Comparison of ENCODE assay signal across 23 cellular contexts in genomic region chr6:48825501-48826317, GRCh38.
DNase-seq lines count a peak whose midpoint lies in the region; ATAC-seq and TF ChIP-seq lines count a peak whose summit lies in the region.
"Had no signal": no experiment of that assay in that cellular context is flagged by ENCODE, and none has a peak within 500 bp of the region (broad histone marks: within the 10 kb centered on the region; RNA-seq: fewer than 3 reads in every experiment).

No MANE protein-coding gene starts in this region.

- H3K4me1 Mint-ChIP-seq in MCF 10A (ENCODE audit: insufficient read depth, unreplicated experiment) = peaks cover 29% of the 10 kb centered on the region
- H3K4me1 Mint-ChIP-seq: CD4-positive, alpha-beta memory T cell; central memory CD8-positive, alpha-beta T cell; stimulated activated effector memory CD8-positive, alpha-beta T cell treated with anti-CD3 and anti-CD28 coated beads, Interleukin-12 subunit alpha, Interleukin-12 subunit beta, amount 100 ng/mL, for 72 hours had no signal

- H3K9me3 Mint-ChIP-seq in MCF 10A (ENCODE audit: unreplicated experiment) = no peaks in the 10 kb centered on the region

- H3K4me3 Mint-ChIP-seq in MCF 10A (ENCODE audit: unreplicated experiment) = peak overlapping the region; percentile 69
- H3K4me3 Mint-ChIP-seq: activated naive CD8-positive, alpha-beta T cell; CD4-positive, alpha-beta memory T cell; central memory CD8-positive, alpha-beta T cell; stimulated activated effector memory CD8-positive, alpha-beta T cell treated with anti-CD3 and anti-CD28 coated beads, Interleukin-12 subunit alpha, Interleukin-12 subunit beta, amount 100 ng/mL, for 72 hours had no signal

- no peaks in the 10 kb centered on the region for H3K36me3 Mint-ChIP-seq in MCF 10A (ENCODE audit: insufficient read depth, unreplicated experiment)
- H3K36me3 Mint-ChIP-seq: activated naive CD8-positive, alpha-beta T cell; CD4-positive, alpha-beta memory T cell; stimulated activated effector memory CD8-positive, alpha-beta T cell treated with anti-CD3 and anti-CD28 coated beads, Interleukin-12 subunit alpha, Interleukin-12 subunit beta, amount 100 ng/mL, for 72 hours had no signal

- ATAC-seq in SK-N-SH treated with all-trans-retinoic acid at 6 μM for 48 hours (peak; percentile 57), thoracic aorta (ENCODE audit: insufficient number of reproducible peaks, low FRiP score, low read depth) (no peak), upper lobe of right lung (no peak)
- ATAC-seq: HepG2; stimulated activated effector memory CD8-positive, alpha-beta T cell treated with anti-CD3 and anti-CD28 coated beads, Interleukin-12 subunit alpha, Interleukin-12 subunit beta, amount 100 ng/mL, for 72 hours had no signal

- no peaks in the 10 kb centered on the region for H3K79me2 ChIP-seq in fibroblast of lung (ENCODE audit: control insufficient read depth, insufficient read depth, low read length)

- no peak overlapping the region for H3K27ac ChIP-seq in breast epithelium
- peak overlapping the region; percentile 84 for H3K27ac ChIP-seq in fibroblast of lung (ENCODE audit: insufficient read depth, low read length)
- peak overlapping the region in 1 of 2 donors; percentile 72 for H3K27ac ChIP-seq in thoracic aorta
- H3K27ac ChIP-seq in upper lobe of right lung = no peak overlapping the region
- no peak overlapping the region for H3K27ac ChIP-seq in spleen
- H3K27ac ChIP-seq: 22Rv1, heart left ventricle, ovary had no signal

- no peak for TF ChIP-seq POLR2A in breast epithelium (IDR thresholded peaks at IDR 0.05)
- no peak for TF ChIP-seq POLR2A in spleen (IDR thresholded peaks at IDR 0.05)

- H3K36me3 ChIP-seq in breast epithelium (no peaks in the 10 kb centered on the region), fibroblast of lung (ENCODE audit: control insufficient read depth, insufficient read depth, low read length) (no peaks in the 10 kb centered on the region), thoracic aorta (no peaks in the 10 kb centered on the region), upper lobe of right lung (no peaks in the 10 kb centered on the region), spleen (no peaks in the 10 kb centered on the region)
- H3K36me3 ChIP-seq: heart left ventricle, ovary had no signal

- peak overlapping the region; percentile 100 for H3K27ac Mint-ChIP-seq in MCF 10A (ENCODE audit: low read depth, unreplicated experiment)
- H3K27ac Mint-ChIP-seq: activated naive CD8-positive, alpha-beta T cell; CD4-positive, alpha-beta memory T cell; stimulated activated effector memory CD8-positive, alpha-beta T cell treated with anti-CD3 and anti-CD28 coated beads, Interleukin-12 subunit alpha, Interleukin-12 subunit beta, amount 100 ng/mL, for 72 hours had no signal

- H2AFZ ChIP-seq in fibroblast of lung (ENCODE audit: low read length) = no peak overlapping the region

- CTCF ChIA-PET in MCF 10A (lab: Yijun Ruan, JAX) = interaction anchor here (0.7 to 1.1 kb wide), 3 partner anchors 60 to 585 kb away, joined by 3 to 5 read pairs (median 4); no protein-coding TSS in a partner anchor

- POLR2A ChIA-PET in MCF 10A (lab: Yijun Ruan, JAX) = interaction anchor here (0.7 to 1.6 kb wide), 5 partner anchors 8 to 1038 kb away, joined by 3 to 8 read pairs (median 3); no protein-coding TSS in a partner anchor

- no peaks in the 10 kb centered on the region for H3K27me3 Mint-ChIP-seq in MCF 10A (ENCODE audit: insufficient read depth, unreplicated experiment)
- H3K27me3 Mint-ChIP-seq: activated naive CD8-positive, alpha-beta T cell; CD4-positive, alpha-beta memory T cell; central memory CD8-positive, alpha-beta T cell had no signal

- DNase-seq in MCF 10A (ENCODE audit: unreplicated experiment) = peak; percentile 63
- DNase-seq in breast epithelium (ENCODE audit: low spot score in 2 of 2) = no peak
- DNase-seq in fibroblast of lung (ENCODE audit: low read depth in 2 of 2) = peak; percentile 24 to 47
- no peak for DNase-seq in thoracic aorta (ENCODE audit: low spot score)
- no peak for DNase-seq in upper lobe of right lung
- DNase-seq in spleen = no peak
- no peak for DNase-seq in NCI-H2081 treated with DMSO at 0.1 percent for 48 hours (lab: John Stamatoyannopoulos, UW)
- DNase-seq: activated CD4-positive, alpha-beta T cell treated with anti-CD3 and anti-CD28 coated beads for 48 hours; CD4-positive, alpha-beta memory T cell; H7; heart left ventricle; kidney glomerular epithelial cell; MV-4-11; NCI-H2171; ovary; SHP77 had no signal

- no peak overlapping the region for H3K9ac ChIP-seq in fibroblast of lung (ENCODE audit: insufficient read depth, low read length)

- no peaks in the 10 kb centered on the region for H3K4me1 ChIP-seq in breast epithelium
- H3K4me1 ChIP-seq in fibroblast of lung (ENCODE audit: control insufficient read depth, extremely low read depth, insufficient read depth, low read length) = peaks cover 6% of the 10 kb centered on the region
- peaks cover 12 to 21% of the 10 kb centered on the region in 2 donors for H3K4me1 ChIP-seq in thoracic aorta (ENCODE audit: control insufficient read depth in 1 of 2, low read depth in 2 of 2)
- no peaks in the 10 kb centered on the region for H3K4me1 ChIP-seq in upper lobe of right lung
- no peaks in the 10 kb centered on the region for H3K4me1 ChIP-seq in spleen

- 67 to 85% (median 76%) methylated on average over 4 of the region's 4 CpGs for WGBS in spleen, 5 donors

- H3K27me3 ChIP-seq in breast epithelium (no peaks in the 10 kb centered on the region), fibroblast of lung (ENCODE audit: control insufficient read depth, insufficient read depth, low read length) (no peaks in the 10 kb centered on the region), thoracic aorta (replicated peaks; ENCODE audit: insufficient read depth) (no peaks in the 10 kb centered on the region), upper lobe of right lung (no peaks in the 10 kb centered on the region), spleen (replicated peaks in 1 of 7) (no peaks in the 10 kb centered on the region)
- H3K27me3 ChIP-seq: heart left ventricle, ovary had no signal

- H3K4me2 ChIP-seq in fibroblast of lung (ENCODE audit: extremely low read depth, insufficient read depth, low read length) = peak overlapping the region; percentile 76

- no peaks in the 10 kb centered on the region for H3K9me3 ChIP-seq in breast epithelium
- H3K9me3 ChIP-seq in fibroblast of lung (ENCODE audit: control insufficient read depth, insufficient read depth, low read depth, low read length) = no peaks in the 10 kb centered on the region
- no peaks in the 10 kb centered on the region for H3K9me3 ChIP-seq in thoracic aorta
- no peaks in the 10 kb centered on the region for H3K9me3 ChIP-seq in upper lobe of right lung
- peaks cover 0 to 25% (median 3%) of the 10 kb centered on the region in 8 donors for H3K9me3 ChIP-seq in spleen
- H3K9me3 ChIP-seq: ovary had no signal

- no TSS peak for BruUV-seq in MCF 10A (replicated peaks; lab: Mats Ljungman, UMichigan)

- no peak for TF ChIP-seq CTCF in MCF 10A (IDR thresholded peaks at IDR 0.05; ENCODE audit: unreplicated experiment)
- TF ChIP-seq CTCF in breast epithelium (IDR thresholded peaks at IDR 0.05) = no peak
- TF ChIP-seq CTCF in fibroblast of lung (conservative IDR thresholded peaks at IDR 0.05 in 1 of 2, IDR thresholded peaks at IDR 0.05 in 1 of 2; ENCODE audit: low read depth in 1 of 2, low read length in 2 of 2) = no peak
- no peak for TF ChIP-seq CTCF in thoracic aorta (IDR thresholded peaks at IDR 0.05)
- TF ChIP-seq CTCF in upper lobe of right lung (IDR thresholded peaks at IDR 0.05) = no peak
- TF ChIP-seq CTCF in spleen (IDR thresholded peaks at IDR 0.05 in 8 of 11, conservative IDR thresholded peaks at IDR 0.05 in 3 of 11) = no peak

- intact Hi-C loops in MCF 10A (cut with micrococcal nuclease) (loop anchor here (2.0 to 10.0 kb wide), 6 partner anchors 501 to 1037 kb away; partner anchors contain the start of genes C6orf141 and PTCHD4), breast epithelium (cut with DNase I; ENCODE audit: low total_unique reads) (no loop called here), upper lobe of right lung (cut with DNase I) (no loop called here), spleen (cut with DNase I; ENCODE audit: low total_unique reads) (no loop called here)

- H3K4me3 ChIP-seq in breast epithelium = no peak overlapping the region
- peak overlapping the region in 2 of 4 experiments; percentile 5 to 48 for H3K4me3 ChIP-seq in fibroblast of lung (replicated peaks in 1 of 4; ENCODE audit: control extremely low read depth in 1 of 4, insufficient read depth in 1 of 4, low read depth in 3 of 4, low read length in 4 of 4)
- peak overlapping the region; percentile 22 for H3K4me3 ChIP-seq in thoracic aorta
- H3K4me3 ChIP-seq in upper lobe of right lung = no peak overlapping the region
- H3K4me3 ChIP-seq in spleen = no peak overlapping the region
- H3K4me3 ChIP-seq: heart left ventricle, ovary, skin epidermis had no signal

- H4K20me1 ChIP-seq in fibroblast of lung (ENCODE audit: control insufficient read depth, extremely low read depth, insufficient read depth, low read length) = no peaks in the 10 kb centered on the region

TF ChIP-seq in SK-N-SH treated with all-trans-retinoic acid at 6 μM for 48 hours, 23 proteins besides CTCF, POLR2A, EP300 and RAD21:
- TF ChIP-seq GLIS3 (CRISPR knock-in tag; IDR thresholded peaks at IDR 0.05) = no peak
- no peak for TF ChIP-seq PATZ1 (CRISPR knock-in tag; IDR thresholded peaks at IDR 0.05; ENCODE audit: borderline replicate concordance)
- no peak for TF ChIP-seq ZNF8 (CRISPR knock-in tag; IDR thresholded peaks at IDR 0.05)

Comparison
In these comparisons a context has a peak if more than half of its experiments do, and no peak if none do; other contexts are left out.
1. DNase-seq: peak in MCF 10A (single experiment) and fibroblast of lung (2 of 2); none in breast epithelium (0 of 2), thoracic aorta (single experiment), upper lobe of right lung (single experiment), spleen (single experiment) and NCI-H2081 treated with DMSO at 0.1 percent for 48 hours (single experiment).